ENCODE assay signal across 9 cellular contexts in genomic region chr13:114108141-114108761, GRCh38. TPM values are rescaled to one million over a fixed set of nuclear protein-coding genes. Genes with fewer than 3 reads are reported as not detected.
DNase-seq lines count a peak whose midpoint lies in the region; ATAC-seq and TF ChIP-seq lines count a peak whose summit lies in the region.
"Had no signal": no experiment of that assay in that cellular context is flagged by ENCODE, and none has a peak within 500 bp of the region (broad histone marks: within the 10 kb centered on the region; RNA-seq: fewer than 3 reads in every experiment).

No MANE protein-coding gene starts in this region.

- peaks cover 41 to 86% (median 68%) of the 10 kb centered on the region in 4 donors for H3K4me1 Mint-ChIP-seq in CD4-positive, alpha-beta memory T cell

- peaks cover 88% of the 10 kb centered on the region for H3K4me1 ChIP-seq in CD4-positive, alpha-beta memory T cell (ENCODE audit: insufficient read depth, low read length)
- peaks cover 64% of the 10 kb centered on the region for H3K4me1 ChIP-seq in fibroblast of lung (ENCODE audit: control insufficient read depth, extremely low read depth, insufficient read depth, low read length)

- H3K27ac Mint-ChIP-seq in CD4-positive, alpha-beta memory T cell: peak overlapping the region; percentile 71 to 97 (median 92)

- H3K36me3 ChIP-seq in CD4-positive, alpha-beta memory T cell (ENCODE audit: insufficient read depth, low read length): peaks cover 43% of the 10 kb centered on the region
- H3K36me3 ChIP-seq in WERI-Rb-1: no peaks in the 10 kb centered on the region
- peaks cover 9% of the 10 kb centered on the region for H3K36me3 ChIP-seq in fibroblast of lung (ENCODE audit: control insufficient read depth, insufficient read depth, low read length)
- H3K36me3 ChIP-seq: cardiac muscle cell had no signal

- peak overlapping the region; percentile 58 for H3K9ac ChIP-seq in fibroblast of lung (ENCODE audit: insufficient read depth, low read length)

- POLR2A ChIA-PET in CD4-positive, alpha-beta memory T cell (lab: Charles Lee; ENCODE audit: partially characterized antibody): interaction anchor here (1.0 kb wide), 1 partner anchor 40 kb away, joined by 3 read pairs; no protein-coding TSS in a partner anchor

- no peak overlapping the region for H2AFZ ChIP-seq in fibroblast of lung (ENCODE audit: low read length)

- DNase-seq in CD4-positive, alpha-beta memory T cell: peak in 1 of 5 donors; percentile 33
- peak; percentile 10 for DNase-seq in WERI-Rb-1
- DNase-seq in fibroblast of lung (ENCODE audit: low read depth in 2 of 2): no peak
- peak; percentile 53 for DNase-seq in sciatic nerve (ENCODE audit: low spot score)
- DNase-seq in iPS-NIHi11 (ENCODE audit: low spot score): no peak
- no peak for DNase-seq in HCEC 1CT
- no peak for DNase-seq in inferior parietal cortex (ENCODE audit: extremely low spot score)

- peaks cover 25 to 54% of the 10 kb centered on the region in 2 donors for H3K36me3 Mint-ChIP-seq in CD4-positive, alpha-beta memory T cell

- ATAC-seq in sciatic nerve: no peak
- no peak for ATAC-seq in HG03039 (IDR thresholded peaks at IDR 0.05; ENCODE audit: unreplicated experiment)

- H3K9me3 Mint-ChIP-seq in CD4-positive, alpha-beta memory T cell: peaks cover 0 to 13% (median 0%) of the 10 kb centered on the region in 8 donors

- H3K9me3 ChIP-seq in CD4-positive, alpha-beta memory T cell (ENCODE audit: control insufficient read depth in 1 of 2, low read length in 2 of 2): no peaks in the 10 kb centered on the region
- H3K9me3 ChIP-seq in WERI-Rb-1 (ENCODE audit: severe bottlenecking) (peaks cover 3% of the 10 kb centered on the region), fibroblast of lung (ENCODE audit: control insufficient read depth, insufficient read depth, low read depth, low read length) (no peaks in the 10 kb centered on the region)

- H3K27me3 Mint-ChIP-seq in CD4-positive, alpha-beta memory T cell: no peaks in the 10 kb centered on the region

- H3K4me2 ChIP-seq in fibroblast of lung (ENCODE audit: extremely low read depth, insufficient read depth, low read length): peak overlapping the region; percentile 28

- H3K79me2 ChIP-seq in fibroblast of lung (ENCODE audit: control insufficient read depth, insufficient read depth, low read length): peaks cover 90% of the 10 kb centered on the region

- peak overlapping the region; percentile 52 for H3K27ac ChIP-seq in CD4-positive, alpha-beta memory T cell (ENCODE audit: low read depth, low read length)
- H3K27ac ChIP-seq in WERI-Rb-1: no peak overlapping the region
- H3K27ac ChIP-seq in fibroblast of lung (ENCODE audit: insufficient read depth, low read length): peak overlapping the region; percentile 92

- H3K27me3 ChIP-seq in CD4-positive, alpha-beta memory T cell (ENCODE audit: insufficient read depth, low read length): no peaks in the 10 kb centered on the region
- H3K27me3 ChIP-seq in WERI-Rb-1 (ENCODE audit: insufficient read depth, low read depth, severe bottlenecking) (no peaks in the 10 kb centered on the region), fibroblast of lung (ENCODE audit: control insufficient read depth, insufficient read depth, low read length) (no peaks in the 10 kb centered on the region)
- H3K27me3 ChIP-seq: cardiac muscle cell had no signal

- H3K4me3 Mint-ChIP-seq in CD4-positive, alpha-beta memory T cell: peak overlapping the region; percentile 15 to 91 (median 87)

- no peak for TF ChIP-seq CTCF in WERI-Rb-1 (IDR thresholded peaks at IDR 0.05; ENCODE audit: low read depth, low read length)
- no peak for TF ChIP-seq CTCF in fibroblast of lung (conservative IDR thresholded peaks at IDR 0.05 in 1 of 2, IDR thresholded peaks at IDR 0.05 in 1 of 2; ENCODE audit: low read depth in 1 of 2, low read length in 2 of 2)

- H3K4me3 ChIP-seq in CD4-positive, alpha-beta memory T cell (ENCODE audit: low read length in 2 of 2): peak overlapping the region in 1 of 2 donors; percentile 44
- H3K4me3 ChIP-seq in WERI-Rb-1 (ENCODE audit: low read depth, low read length): no peak overlapping the region
- H3K4me3 ChIP-seq in fibroblast of lung (replicated peaks in 1 of 4; ENCODE audit: control extremely low read depth in 1 of 4, insufficient read depth in 1 of 4, low read depth in 3 of 4, low read length in 4 of 4): peak overlapping the region in 1 of 4 experiments; percentile 25
- H3K4me3 ChIP-seq: cardiac muscle cell had no signal

- H4K20me1 ChIP-seq in fibroblast of lung (ENCODE audit: control insufficient read depth, extremely low read depth, insufficient read depth, low read length): no peaks in the 10 kb centered on the region

- CTCF ChIA-PET in CD4-positive, alpha-beta memory T cell (lab: Charles Lee; ENCODE audit: partially characterized antibody): interaction anchor here (1.3 kb wide), 2 partner anchors 11 to 23 kb away, joined by 3 read pairs; no protein-coding TSS in a partner anchor

- intact Hi-C loops in CD4-positive, alpha-beta memory T cell (cut with micrococcal nuclease): no loop called here
- intact Hi-C loops in sciatic nerve (cut with DNase I): no loop called here

RNA-seq across cellular contexts. Expression of gene RASA3, which starts 24.2 kb away (rescaled TPM):
- 100 to 1,000 TPM; 171 to 174 TPM for total RNA-seq in CD4-positive, alpha-beta memory T cell
- polyA plus RNA-seq in CD4-positive, alpha-beta memory T cell: 100 to 1,000 TPM in 1 of 2 donors, 10 to 100 TPM in 1; 65.5 to 141 TPM
- total RNA-seq in fibroblast of lung (21.6 and 26.6 TPM in 2 replicates), sciatic nerve (47.6 TPM)
- 31.1 and 34.1 TPM in 2 replicates for polyA plus RNA-seq in fibroblast of lung
- 32.0 and 32.4 TPM in 2 replicates for polyA plus RNA-seq in fibroblast of lung (2012)
- polyA minus RNA-seq in fibroblast of lung (ENCODE audit: low replicate concordance): 20.1 and 29.0 TPM in 2 replicates

Comparison
In these comparisons a context has a peak if more than half of its experiments do, and no peak if none do; other contexts are left out.
1. DNase-seq: peak in WERI-Rb-1 (single experiment) and sciatic nerve (single experiment); none in fibroblast of lung (0 of 2), iPS-NIHi11 (single experiment), HCEC 1CT (single experiment) and inferior parietal cortex (single experiment).